9 cellular contexts compared by ENCODE assay signal in genomic region chr22:39239561-39240423, GRCh38. TPM values are rescaled to one million over a fixed set of nuclear protein-coding genes. Genes with fewer than 3 reads are reported as not detected.
A peak's percentile ranks its signal among the peaks of the same experiment; 100 is the strongest.
DNase-seq lines count a peak whose midpoint lies in the region; ATAC-seq and TF ChIP-seq lines count a peak whose summit lies in the region.
"Had no signal": no experiment of that assay in that cellular context is flagged by ENCODE, and none has a peak within 500 bp of the region (broad histone marks: within the 10 kb centered on the region; RNA-seq: fewer than 3 reads in every experiment).

No MANE protein-coding gene starts in this region.

- H3K4me3 Mint-ChIP-seq in stimulated activated naive CD8-positive, alpha-beta T cell treated with anti-CD3 and anti-CD28 coated beads, Interleukin-15, Interleukin-2, amounts not matched to agents 100 ng/mL and 50 ng/mL, for 24 hours = peak overlapping the region; percentile 23

- no peak overlapping the region for H3K9ac ChIP-seq in SK-N-SH

- TF ChIP-seq CTCF in lower lobe of right lung (IDR thresholded peaks at IDR 0.05) (no peak), SK-N-SH (IDR thresholded peaks at IDR 0.05) (no peak)

- H3K9me3 ChIP-seq in lower lobe of right lung (no peaks in the 10 kb centered on the region), SK-N-SH (no peaks in the 10 kb centered on the region)

- peak overlapping the region; percentile 79 for H3K27ac ChIP-seq in lower lobe of right lung
- H3K27ac ChIP-seq in SK-N-SH (ENCODE audit: low read depth in 2 of 2, low read length in 1 of 2) = no peak overlapping the region

- TF ChIP-seq RAD21 in SK-N-SH (IDR thresholded peaks at IDR 0.05; ENCODE audit: low read length) = no peak

- CTCF ChIA-PET in SK-N-SH (lab: Yijun Ruan, JAX) = interaction anchor here (0.7 kb wide), 1 partner anchor 24 kb away, joined by 3 read pairs; no protein-coding TSS in a partner anchor

- POLR2A ChIA-PET in SK-N-SH (lab: Yijun Ruan, JAX) = no interaction called here

- ATAC-seq in stimulated activated naive CD8-positive, alpha-beta T cell treated with anti-CD3 and anti-CD28 coated beads, Interleukin-15, Interleukin-2, amounts not matched to agents 100 U/mL and 50 U/mL, for 24 hours = no peak
- ATAC-seq in activated naive CD4-positive, alpha-beta T cell treated with anti-CD3 and anti-CD28 coated beads, Interleukin-2, amount 50 U/mL, for 72 hours = no peak
- peak; percentile 61 to 69 for ATAC-seq in lower lobe of right lung
- no peak for ATAC-seq in GM21529 (IDR thresholded peaks at IDR 0.05; ENCODE audit: unreplicated experiment)

- H3K36me3 ChIP-seq in lower lobe of right lung = no peaks in the 10 kb centered on the region
- no peaks in the 10 kb centered on the region for H3K36me3 ChIP-seq in SK-N-SH (replicated peaks in 1 of 2; ENCODE audit: control insufficient read depth in 1 of 2, insufficient read depth in 2 of 2, low read length in 1 of 2)

- no peaks in the 10 kb centered on the region for H4K20me1 ChIP-seq in SK-N-SH (ENCODE audit: insufficient read depth)

- H3K4me3 ChIP-seq in lower lobe of right lung = peak overlapping the region; percentile 72
- no peak overlapping the region for H3K4me3 ChIP-seq in SK-N-SH (ENCODE audit: low read depth in 2 of 2, low read length in 1 of 2)
- H3K4me3 ChIP-seq: K562 had no signal

- no peak for TF ChIP-seq EP300 in SK-N-SH (IDR thresholded peaks at IDR 0.05; ENCODE audit: borderline replicate concordance in 1 of 2, low read depth in 1 of 2, low read length in 1 of 2)

- no peaks in the 10 kb centered on the region for H3K9me2 ChIP-seq in SK-N-SH

- no peaks in the 10 kb centered on the region for H3K79me2 ChIP-seq in SK-N-SH (ENCODE audit: insufficient read depth)

- no peak overlapping the region for H3K27ac Mint-ChIP-seq in stimulated activated naive CD8-positive, alpha-beta T cell treated with anti-CD3 and anti-CD28 coated beads, Interleukin-15, Interleukin-2, amounts not matched to agents 100 ng/mL and 50 ng/mL, for 24 hours
- peak overlapping the region; percentile 37 to 49 for H3K27ac Mint-ChIP-seq in activated naive CD4-positive, alpha-beta T cell treated with anti-CD3 and anti-CD28 coated beads, Interleukin-2, amount 50 U/mL, for 72 hours

- H3F3A ChIP-seq in SK-N-SH (replicated peaks; ENCODE audit: insufficient read depth) = no peaks in the 10 kb centered on the region

- DNase-seq in stimulated activated naive CD8-positive, alpha-beta T cell treated with anti-CD3 and anti-CD28 coated beads, Interleukin-15, Interleukin-2, amounts not matched to agents 100 U/mL and 50 U/mL, for 24 hours = no peak
- no peak for DNase-seq in activated naive CD4-positive, alpha-beta T cell treated with anti-CD3 and anti-CD28 coated beads, Interleukin-2, amount 50 U/mL, for 72 hours (ENCODE audit: low spot score in 2 of 2)
- DNase-seq in lower lobe of right lung (peak; percentile 91), SK-N-SH (no peak), SIG-M5 treated with dmso at 0.1 percent for 504 hours (lab: John Stamatoyannopoulos, UW; ENCODE audit: unreplicated experiment) (no peak), NCI-H446 treated with DMSO at 0.1 percent for 48 hours (lab: John Stamatoyannopoulos, UW) (no peak)

- intact Hi-C loops in lower lobe of right lung (cut with DNase I) = no loop called here

- peaks cover 14% of the 10 kb centered on the region for H3K27me3 ChIP-seq in lower lobe of right lung (ENCODE audit: low read depth)
- peaks cover 12% of the 10 kb centered on the region; the same call in 1 of the 2 replicates for H3K27me3 ChIP-seq in SK-N-SH (ENCODE audit: insufficient read depth)

- 94% methylated on average over 11 of the region's 20 CpGs for WGBS in SK-N-SH (ENCODE audit: low lambda C conversion rate)

- peaks cover 43% of the 10 kb centered on the region for H3K27me3 Mint-ChIP-seq in stimulated activated naive CD8-positive, alpha-beta T cell treated with anti-CD3 and anti-CD28 coated beads, Interleukin-15, Interleukin-2, amounts not matched to agents 100 ng/mL and 50 ng/mL, for 24 hours

- H3K4me1 ChIP-seq in lower lobe of right lung (peaks cover 86% of the 10 kb centered on the region), SK-N-SH (ENCODE audit: control insufficient read depth in 1 of 2, insufficient read depth in 2 of 2, low read depth in 1 of 2, low read length in 1 of 2) (no peaks in the 10 kb centered on the region; a peak in 1 of 4 replicates)

- peaks cover 67% of the 10 kb centered on the region for H3K4me1 Mint-ChIP-seq in stimulated activated naive CD8-positive, alpha-beta T cell treated with anti-CD3 and anti-CD28 coated beads, Interleukin-15, Interleukin-2, amounts not matched to agents 100 ng/mL and 50 ng/mL, for 24 hours (ENCODE audit: low read depth)

- H2AFZ ChIP-seq in SK-N-SH (ENCODE audit: low read depth) = no peak overlapping the region

- H3K9me3 Mint-ChIP-seq in stimulated activated naive CD8-positive, alpha-beta T cell treated with anti-CD3 and anti-CD28 coated beads, Interleukin-15, Interleukin-2, amounts not matched to agents 100 ng/mL and 50 ng/mL, for 24 hours = no peaks in the 10 kb centered on the region
- no peaks in the 10 kb centered on the region for H3K9me3 Mint-ChIP-seq in activated naive CD4-positive, alpha-beta T cell treated with anti-CD3 and anti-CD28 coated beads, Interleukin-2, amount 50 U/mL, for 72 hours

- no peaks in the 10 kb centered on the region for H3K36me3 Mint-ChIP-seq in stimulated activated naive CD8-positive, alpha-beta T cell treated with anti-CD3 and anti-CD28 coated beads, Interleukin-15, Interleukin-2, amounts not matched to agents 100 ng/mL and 50 ng/mL, for 24 hours (ENCODE audit: low read depth)
- peaks cover 7 to 12% of the 10 kb centered on the region in 2 donors for H3K36me3 Mint-ChIP-seq in activated naive CD4-positive, alpha-beta T cell treated with anti-CD3 and anti-CD28 coated beads, Interleukin-2, amount 50 U/mL, for 72 hours

- H3K4me2 ChIP-seq in SK-N-SH = no peak overlapping the region

TF ChIP-seq in SK-N-SH, 30 proteins besides CTCF, POLR2A, EP300 and RAD21:
- TF ChIP-seq GATA2 (CRISPR knock-in tag; IDR thresholded peaks at IDR 0.05) = no peak
- no peak for TF ChIP-seq FOXJ3 (CRISPR knock-in tag; IDR thresholded peaks at IDR 0.05)
- no peak for TF ChIP-seq FOXM1 (IDR thresholded peaks at IDR 0.05; ENCODE audit: low read depth)
- no peak for TF ChIP-seq TCF12 (IDR thresholded peaks at IDR 0.05)
- TF ChIP-seq, protein P1, sequence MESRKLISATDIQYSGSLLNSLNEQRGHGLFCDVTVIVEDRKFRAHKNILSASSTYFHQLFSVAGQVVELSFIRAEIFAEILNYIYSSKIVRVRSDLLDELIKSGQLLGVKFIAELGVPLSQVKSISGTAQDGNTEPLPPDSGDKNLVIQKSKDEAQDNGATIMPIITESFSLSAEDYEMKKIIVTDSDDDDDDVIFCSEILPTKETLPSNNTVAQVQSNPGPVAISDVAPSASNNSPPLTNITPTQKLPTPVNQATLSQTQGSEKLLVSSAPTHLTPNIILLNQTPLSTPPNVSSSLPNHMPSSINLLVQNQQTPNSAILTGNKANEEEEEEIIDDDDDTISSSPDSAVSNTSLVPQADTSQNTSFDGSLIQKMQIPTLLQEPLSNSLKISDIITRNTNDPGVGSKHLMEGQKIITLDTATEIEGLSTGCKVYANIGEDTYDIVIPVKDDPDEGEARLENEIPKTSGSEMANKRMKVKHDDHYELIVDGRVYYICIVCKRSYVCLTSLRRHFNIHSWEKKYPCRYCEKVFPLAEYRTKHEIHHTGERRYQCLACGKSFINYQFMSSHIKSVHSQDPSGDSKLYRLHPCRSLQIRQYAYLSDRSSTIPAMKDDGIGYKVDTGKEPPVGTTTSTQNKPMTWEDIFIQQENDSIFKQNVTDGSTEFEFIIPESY (IDR thresholded peaks at IDR 0.05; ENCODE audit: borderline replicate concordance, low read depth) = no peak
- no peak for TF ChIP-seq TEAD4 (IDR thresholded peaks at IDR 0.05; ENCODE audit: borderline replicate concordance, insufficient read depth)
- TF ChIP-seq ELF1 (IDR thresholded peaks at IDR 0.05) = no peak
- TF ChIP-seq RFX5 (IDR thresholded peaks at IDR 0.05; ENCODE audit: low read length) = no peak
- TF ChIP-seq NRF1 (IDR thresholded peaks at IDR 0.05; ENCODE audit: low read depth, low read length) = no peak
- TF ChIP-seq, protein P2, sequence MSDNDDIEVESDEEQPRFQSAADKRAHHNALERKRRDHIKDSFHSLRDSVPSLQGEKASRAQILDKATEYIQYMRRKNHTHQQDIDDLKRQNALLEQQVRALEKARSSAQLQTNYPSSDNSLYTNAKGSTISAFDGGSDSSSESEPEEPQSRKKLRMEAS (IDR thresholded peaks at IDR 0.05; ENCODE audit: low read depth) = no peak
- TF ChIP-seq EZH2phosphoT487 (IDR thresholded peaks at IDR 0.05; ENCODE audit: borderline replicate concordance, low read depth) = no peak
- TF ChIP-seq MXI1 (IDR thresholded peaks at IDR 0.05; ENCODE audit: low read depth, low read length) = no peak
- TF ChIP-seq TAF1 (IDR thresholded peaks at IDR 0.05; ENCODE audit: borderline replicate concordance, low read depth, low read length) = no peak
- no peak for TF ChIP-seq SIN3A (IDR thresholded peaks at IDR 0.05; ENCODE audit: borderline replicate concordance, low read depth, low read length)
- no peak for TF ChIP-seq FOSL2 (IDR thresholded peaks at IDR 0.05; ENCODE audit: borderline replicate concordance, low read depth)
- TF ChIP-seq JUND (IDR thresholded peaks at IDR 0.05) = no peak
- TF ChIP-seq POLR2AphosphoS5 (IDR thresholded peaks at IDR 0.05; ENCODE audit: low read depth, low read length) = no peak
- no peak for TF ChIP-seq GABPA (IDR thresholded peaks at IDR 0.05; ENCODE audit: low read depth)
- no peak for TF ChIP-seq NFIC (IDR thresholded peaks at IDR 0.05; ENCODE audit: borderline replicate concordance)
- no peak for TF ChIP-seq CHD2 (IDR thresholded peaks at IDR 0.05; ENCODE audit: low read length, partially characterized antibody)
TF ChIP-seq in SK-N-SH: peak in this region for 0.

RNA-seq across cellular contexts. Expression of gene PDGFB, which starts 5.0 kb away (rescaled TPM):
- total RNA-seq in activated naive CD4-positive, alpha-beta T cell treated with anti-CD3 and anti-CD28 coated beads, Interleukin-2, amount 50 U/mL, for 72 hours = 1 to 10 TPM in 1 of 2 donors, under 1 TPM in 1; 0.46 to 2.9 TPM
- 30.5 TPM for total RNA-seq in lower lobe of right lung
- polyA plus RNA-seq in SK-N-SH (2012; rRNA removed) = 0.19 and 0.44 TPM in 2 replicates
- polyA plus RNA-seq in SK-N-SH (2012; cell fraction: cytosol; rRNA removed) = 0.06 and 0.16 TPM in 2 replicates
- polyA plus RNA-seq in SK-N-SH (2012; cell fraction: nucleus; rRNA removed) = 0.11 and 0.16 TPM in 2 replicates

Comparison
In these comparisons a context has a peak if more than half of its experiments do, and no peak if none do; other contexts are left out.
1. ATAC-seq: peak in lower lobe of right lung (2 of 2); none in stimulated activated naive CD8-positive, alpha-beta T cell treated with anti-CD3 and anti-CD28 coated beads, Interleukin-15, Interleukin-2, amounts not matched to agents 100 U/mL and 50 U/mL, for 24 hours (single experiment), activated naive CD4-positive, alpha-beta T cell treated with anti-CD3 and anti-CD28 coated beads, Interleukin-2, amount 50 U/mL, for 72 hours (0 of 2) and GM21529 (single experiment).